18 cellular contexts compared by ENCODE assay signal in genomic region chr12:130513572-130513971, GRCh38.
"Had no signal": no experiment of that assay in that cellular context is flagged by ENCODE, and none has a peak within 500 bp of the region (broad histone marks: within the 10 kb centered on the region; RNA-seq: fewer than 3 reads in every experiment).

No MANE protein-coding gene starts in this region.

- H3K27ac Mint-ChIP-seq: immature natural killer cell; naive thymus-derived CD8-positive, alpha-beta T cell; type B pancreatic cell had no signal

- H3K4me1 Mint-ChIP-seq: immature natural killer cell; naive thymus-derived CD8-positive, alpha-beta T cell had no signal

- H3K4me3 ChIP-seq: dorsolateral prefrontal cortex, heart right ventricle, mucosa of descending colon, smooth muscle cell, suprapubic skin, thyroid gland had no signal

- H3K9me3 Mint-ChIP-seq: type B pancreatic cell had no signal

- H3K4me2 ChIP-seq: smooth muscle cell had no signal

- H3K27me3 Mint-ChIP-seq: progenitor cell of endocrine pancreas, type B pancreatic cell had no signal

- ATAC-seq: heart right ventricle; mucosa of descending colon; naive thymus-derived CD8-positive, alpha-beta T cell; right cardiac atrium had no signal

- H3K27me3 ChIP-seq: suprapubic skin, thyroid gland had no signal

- H3K36me3 Mint-ChIP-seq: immature natural killer cell; naive thymus-derived CD8-positive, alpha-beta T cell; type B pancreatic cell had no signal

- H3K9me3 ChIP-seq: suprapubic skin, thyroid gland had no signal

- DNase-seq: cortex of kidney; dorsolateral prefrontal cortex; effector CD8-positive, alpha-beta T cell; heart right ventricle; immature natural killer cell; kidney; mucosa of descending colon; naive thymus-derived CD8-positive, alpha-beta T cell; right cardiac atrium; stimulated activated CD4-positive, alpha-beta T cell treated with anti-CD3 and anti-CD28 coated beads, Interleukin-2, amount 100 ng/mL, for 48 hours; stimulated activated naive CD4-positive, alpha-beta T cell treated with Interleukin-2 at 50 U/mL for 16 hours; thyroid gland had no signal

- H3K27ac ChIP-seq: heart right ventricle, suprapubic skin, thyroid gland had no signal

- FAIRE-seq: frontal cortex, kidney, urothelium cell line had no signal

- H3K4me3 Mint-ChIP-seq: immature natural killer cell; naive thymus-derived CD8-positive, alpha-beta T cell; type B pancreatic cell had no signal

- H3K36me3 ChIP-seq: heart right ventricle, suprapubic skin, thyroid gland had no signal

- H3K4me1 ChIP-seq: heart right ventricle, suprapubic skin, thyroid gland had no signal
